ENCODE assay signal across 8 cellular contexts in genomic region chr7:109473172-109473571, GRCh38.
"Had no signal": no experiment of that assay in that cellular context is flagged by ENCODE, and none has a peak within 500 bp of the region (broad histone marks: within the 10 kb centered on the region; RNA-seq: fewer than 3 reads in every experiment).

No MANE protein-coding gene starts in this region.

- H3K4me1 ChIP-seq: HAP-1 had no signal

- H3K4me3 ChIP-seq: GM23248, HAP-1 had no signal

- FAIRE-seq: HTR-8/SVneo had no signal

- ATAC-seq: HCT116 had no signal

- H3K27ac ChIP-seq: GM23248 had no signal

- H3K9ac ChIP-seq: GM23248 had no signal

- H3K36me3 ChIP-seq: HAP-1 had no signal

- H3K9me3 ChIP-seq: HAP-1 had no signal

- DNase-seq: GM23248, GOT3, H7, HFFc6, KG1 had no signal

- H2AFZ ChIP-seq: GM23248 had no signal
